14 cellular contexts compared by ENCODE assay signal in the genomic region with DNA sequence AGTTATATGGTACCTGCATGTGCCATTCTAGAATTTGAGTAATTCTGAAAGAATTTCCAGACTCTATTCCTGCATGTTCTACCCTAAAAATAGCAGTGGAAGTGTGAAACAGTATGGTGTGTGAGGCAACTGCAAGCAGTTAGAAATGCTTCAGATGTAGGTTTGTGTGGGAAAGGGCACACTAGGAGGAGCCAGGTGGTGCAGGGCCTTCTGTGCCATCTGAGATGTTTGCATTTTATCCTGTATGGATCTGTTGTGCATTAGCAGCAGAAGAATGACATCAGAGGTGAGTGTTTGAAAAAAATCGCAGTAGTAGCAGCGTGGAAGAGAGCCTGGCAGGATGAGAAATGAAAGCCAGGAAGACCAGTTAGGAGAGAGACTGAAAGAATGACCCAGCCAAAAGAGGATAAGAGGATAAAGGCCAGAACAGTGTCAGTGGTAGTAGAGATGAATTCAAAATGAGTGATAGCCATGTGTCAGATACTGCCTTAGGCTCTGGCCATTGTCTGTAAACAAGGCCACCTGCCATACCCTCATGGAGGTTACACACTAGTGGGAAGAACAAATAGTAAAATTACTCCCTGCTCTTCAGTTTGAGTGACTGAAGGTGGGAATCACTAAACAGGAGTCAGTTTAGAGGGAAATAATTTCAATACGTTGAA.
A peak's percentile ranks its signal among the peaks of the same experiment; 100 is the strongest.
DNase-seq lines count a peak whose midpoint lies in the region; ATAC-seq and TF ChIP-seq lines count a peak whose summit lies in the region.
"Had no signal": no experiment of that assay in that cellular context is flagged by ENCODE, and none has a peak within 500 bp of the region (broad histone marks: within the 10 kb centered on the region; RNA-seq: fewer than 3 reads in every experiment).

No MANE protein-coding gene starts in this region.

- no peak overlapping the region for H3K9ac ChIP-seq in smooth muscle cell (ENCODE audit: low read depth)

- no TSS peak for BruUV-seq in Caco-2 (replicated peaks; lab: Mats Ljungman, UMichigan)
- BruUV-seq in A673 (replicated peaks; lab: Mats Ljungman, UMichigan): no TSS peak

- peaks cover 30% of the 10 kb centered on the region for H3K4me1 ChIP-seq in Caco-2
- peaks cover 8% of the 10 kb centered on the region for H3K4me1 ChIP-seq in right cardiac atrium (ENCODE audit: control insufficient read depth, insufficient read depth, low read length)
- H3K4me1 ChIP-seq in A673 (ENCODE audit: insufficient read depth, low read length, poor library complexity, severe bottlenecking): peaks cover 5% of the 10 kb centered on the region
- H3K4me1 ChIP-seq in smooth muscle cell (ENCODE audit: low read depth): no peaks in the 10 kb centered on the region

- no peaks in the 10 kb centered on the region; the same call in 1 of the 2 replicates for H3K36me3 ChIP-seq in Caco-2 (ENCODE audit: control insufficient read depth, insufficient read depth, low read length)
- no peaks in the 10 kb centered on the region for H3K36me3 ChIP-seq in A673 (ENCODE audit: insufficient read depth, low read length, poor library complexity, severe bottlenecking)
- H3K36me3 ChIP-seq in smooth muscle cell (ENCODE audit: low read depth): no peaks in the 10 kb centered on the region

- H3K79me2 ChIP-seq in smooth muscle cell (ENCODE audit: low read depth): no peaks in the 10 kb centered on the region

- 60% methylated on average over 3 of the region's 3 CpGs for WGBS in right cardiac atrium
- 93% methylated on average over 3 of the region's 3 CpGs for WGBS in smooth muscle cell (ENCODE audit: low lambda C conversion rate)

- no peaks in the 10 kb centered on the region for H4K20me1 ChIP-seq in smooth muscle cell (ENCODE audit: low read depth)

- H3F3A ChIP-seq in smooth muscle cell (ENCODE audit: low read depth): no peaks in the 10 kb centered on the region

- no peak for TF ChIP-seq CTCF in Caco-2 (IDR thresholded peaks at IDR 0.05; ENCODE audit: insufficient read depth in 1 of 2, low read depth in 1 of 2, low read length in 1 of 2, severe bottlenecking in 1 of 2, unreplicated experiment in 1 of 2)
- TF ChIP-seq CTCF in astrocyte of the spinal cord (IDR thresholded peaks at IDR 0.05; ENCODE audit: low read depth, low read length): no peak
- no peak for TF ChIP-seq CTCF in A673 (conservative IDR thresholded peaks at IDR 0.05; ENCODE audit: low read depth, low read length)
- TF ChIP-seq CTCF in smooth muscle cell (IDR thresholded peaks at IDR 0.05; ENCODE audit: borderline replicate concordance, insufficient read depth, poor library complexity, severe bottlenecking): no peak

- H3K4me2 ChIP-seq in smooth muscle cell: no peak overlapping the region

- peaks cover 26% of the 10 kb centered on the region for H3K36me3 Mint-ChIP-seq in Caco-2 (ENCODE audit: insufficient read depth, unreplicated experiment)

- no peak overlapping the region for H3K4me3 ChIP-seq in Caco-2 (ENCODE audit: low read depth, low read length)
- H3K4me3 ChIP-seq in astrocyte of the spinal cord (ENCODE audit: low read depth, low read length): no peak overlapping the region
- H3K4me3 ChIP-seq in right cardiac atrium (ENCODE audit: low read length): no peak overlapping the region
- H3K4me3 ChIP-seq in A673 (ENCODE audit: low read depth, low read length, poor library complexity, severe bottlenecking): no peak overlapping the region
- no peak overlapping the region for H3K4me3 ChIP-seq in smooth muscle cell

- POLR2A ChIA-PET in Caco-2 (lab: Charles Lee): no interaction called here
- POLR2A ChIA-PET in A673 (lab: Charles Lee; ENCODE audit: low non-redundant PET): no interaction called here

- H3K9me3 ChIP-seq in Caco-2 (no peaks in the 10 kb centered on the region), right cardiac atrium (ENCODE audit: control insufficient read depth, low read length) (no peaks in the 10 kb centered on the region), A673 (ENCODE audit: low read depth, low read length, poor library complexity, severe bottlenecking) (no peaks in the 10 kb centered on the region), smooth muscle cell (replicated peaks; ENCODE audit: low read depth) (no peaks in the 10 kb centered on the region)

- intact Hi-C loops in Caco-2 (cut with micrococcal nuclease; ENCODE audit: unreplicated experiment): no loop called here
- intact Hi-C loops in right cardiac atrium (cut with DNase I): no loop called here
- intact Hi-C loops in A673 (cut with micrococcal nuclease; ENCODE audit: unreplicated experiment): no loop called here

- DNase-seq in Caco-2 (no peak), NCI-H2029 (lab: John Stamatoyannopoulos, UW) (peak; percentile 50), astrocyte of the spinal cord (ENCODE audit: low read depth, low spot score) (peak; percentile 13), right cardiac atrium (no peak), NK-92 (lab: John Stamatoyannopoulos, UW; ENCODE audit: unreplicated experiment) (no peak), A673 (ENCODE audit: low spot score) (no peak), smooth muscle cell (lab: John Stamatoyannopoulos, UW; ENCODE audit: unreplicated experiment) (no peak)
- DNase-seq: activated CD4-positive, alpha-beta T cell treated with anti-CD3 and anti-CD28 coated beads for 1 hour; AML-193; H7; NCI-H1436; T-helper 1 cell had no signal

- peak overlapping the region; percentile 5 for H3K27ac Mint-ChIP-seq in Caco-2 (ENCODE audit: unreplicated experiment)

- H3K27ac ChIP-seq in right cardiac atrium (ENCODE audit: low read length): peak overlapping the region; percentile 48
- H3K27ac ChIP-seq in A673 (ENCODE audit: low read depth, low read length, poor library complexity, severe bottlenecking): no peak overlapping the region
- H3K27ac ChIP-seq in smooth muscle cell (ENCODE audit: low read depth): no peak overlapping the region

- no peak overlapping the region for H2AFZ ChIP-seq in smooth muscle cell (ENCODE audit: low read depth)

- no peaks in the 10 kb centered on the region for H3K9me3 Mint-ChIP-seq in Caco-2 (ENCODE audit: unreplicated experiment)
- H3K9me3 Mint-ChIP-seq: mesothelial cell of epicardium had no signal

- CTCF ChIA-PET in Caco-2 (lab: Charles Lee) (no interaction called here), A673 (lab: Charles Lee) (no interaction called here)

- H3K4me1 Mint-ChIP-seq in Caco-2 (ENCODE audit: low read depth, unreplicated experiment): peaks cover 13% of the 10 kb centered on the region
- H3K4me1 Mint-ChIP-seq: mesothelial cell of epicardium had no signal

- H3K27me3 ChIP-seq in Caco-2 (replicated peaks; ENCODE audit: control insufficient read depth, insufficient read depth, low read length) (no peaks in the 10 kb centered on the region), right cardiac atrium (ENCODE audit: control insufficient read depth, insufficient read depth) (no peaks in the 10 kb centered on the region), A673 (replicated peaks; ENCODE audit: insufficient read depth, low read depth, low read length, poor library complexity) (no peaks in the 10 kb centered on the region), smooth muscle cell (ENCODE audit: low read depth) (no peaks in the 10 kb centered on the region)

- ATAC-seq in right cardiac atrium: peak; percentile 37 to 69
- no peak for ATAC-seq in HG02938 (IDR thresholded peaks at IDR 0.05; ENCODE audit: unreplicated experiment)

- in situ Hi-C loops in astrocyte of the spinal cord (cut with HindIII; ENCODE audit: low sequenced_read_pairs): no loop called here

- no peaks in the 10 kb centered on the region for H3K27me3 Mint-ChIP-seq in Caco-2 (ENCODE audit: insufficient read depth, unreplicated experiment)

- H3K4me3 Mint-ChIP-seq in Caco-2 (ENCODE audit: unreplicated experiment): no peak overlapping the region
- H3K4me3 Mint-ChIP-seq: mesothelial cell of epicardium had no signal

Comparison
In these comparisons a context has a peak if more than half of its experiments do, and no peak if none do; other contexts are left out.
1. DNase-seq: peak in NCI-H2029 (single experiment) and astrocyte of the spinal cord (single experiment); none in Caco-2 (0 of 2), right cardiac atrium (0 of 3), NK-92 (single experiment), A673 (single experiment) and smooth muscle cell (single experiment).